In the genomic region with DNA sequence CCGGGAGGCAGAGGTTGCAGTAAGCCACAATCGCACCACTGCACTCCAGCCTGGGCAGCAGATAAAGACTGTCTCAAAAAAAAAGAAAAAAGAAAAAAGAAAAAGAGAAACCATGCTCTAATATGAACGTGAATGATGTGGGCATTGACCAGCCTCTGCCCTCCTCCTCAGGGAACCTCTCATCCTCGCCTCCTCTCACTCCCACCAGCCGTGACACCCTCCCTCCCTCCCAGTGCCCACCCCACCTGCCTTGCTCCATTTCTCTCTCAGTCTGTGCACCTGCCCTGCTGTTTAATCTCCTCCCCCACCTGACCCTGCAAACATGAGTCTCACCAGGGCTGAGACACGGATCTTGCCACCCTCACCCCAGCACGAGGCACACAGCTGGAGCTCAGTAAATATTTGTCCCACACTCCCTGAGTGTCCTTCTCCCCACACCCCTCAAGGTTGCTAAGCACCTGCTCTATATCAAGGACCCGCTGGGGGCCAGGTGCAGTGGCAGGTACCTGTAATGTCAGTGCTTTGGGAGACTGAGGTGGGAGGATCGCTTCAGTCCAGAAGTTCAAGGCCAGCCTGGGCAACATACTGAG, we compare ENCODE assay signal across 1 cellular context.
TF ChIP-seq lines count a peak whose summit lies in the region.

No MANE protein-coding gene starts in this region.

TF ChIP-seq in HepG2, 621 proteins besides CTCF, POLR2A, EP300 and RAD21:
- no peak for TF ChIP-seq ZNF30 (CRISPR knock-in tag; IDR thresholded peaks at IDR 0.05)
- TF ChIP-seq SAP130 (CRISPR knock-in tag; IDR thresholded peaks at IDR 0.05; ENCODE audit: low read depth) = 0 out of 2 replicates have a peak, but pooled peaks have one; percentile 17
- TF ChIP-seq GATAD2A (CRISPR knock-in tag; IDR thresholded peaks at IDR 0.05) = peak; percentile 40; the same call in 1 of the 2 replicates
- no peak for TF ChIP-seq ZNF253 (CRISPR knock-in tag; IDR thresholded peaks at IDR 0.05; ENCODE audit: borderline replicate concordance)
- no peak for TF ChIP-seq GZF1 (CRISPR knock-in tag; IDR thresholded peaks at IDR 0.05)
- TF ChIP-seq, protein P1, sequence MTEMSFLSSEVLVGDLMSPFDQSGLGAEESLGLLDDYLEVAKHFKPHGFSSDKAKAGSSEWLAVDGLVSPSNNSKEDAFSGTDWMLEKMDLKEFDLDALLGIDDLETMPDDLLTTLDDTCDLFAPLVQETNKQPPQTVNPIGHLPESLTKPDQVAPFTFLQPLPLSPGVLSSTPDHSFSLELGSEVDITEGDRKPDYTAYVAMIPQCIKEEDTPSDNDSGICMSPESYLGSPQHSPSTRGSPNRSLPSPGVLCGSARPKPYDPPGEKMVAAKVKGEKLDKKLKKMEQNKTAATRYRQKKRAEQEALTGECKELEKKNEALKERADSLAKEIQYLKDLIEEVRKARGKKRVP (CRISPR knock-in tag; IDR thresholded peaks at IDR 0.05) = no peak
- TF ChIP-seq, protein P2, sequence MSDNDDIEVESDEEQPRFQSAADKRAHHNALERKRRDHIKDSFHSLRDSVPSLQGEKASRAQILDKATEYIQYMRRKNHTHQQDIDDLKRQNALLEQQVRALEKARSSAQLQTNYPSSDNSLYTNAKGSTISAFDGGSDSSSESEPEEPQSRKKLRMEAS (IDR thresholded peaks at IDR 0.05) = peak; percentile 40; the same call in 1 of the 2 replicates
- no peak for TF ChIP-seq RFX5 (IDR thresholded peaks at IDR 0.05; ENCODE audit: low read depth, low read length)
- no peak for TF ChIP-seq E2F1 (CRISPR knock-in tag; IDR thresholded peaks at IDR 0.05)
- no peak for TF ChIP-seq MTF2 (CRISPR knock-in tag; IDR thresholded peaks at IDR 0.05; ENCODE audit: borderline replicate concordance)
- no peak for TF ChIP-seq HMG20A (CRISPR knock-in tag; IDR thresholded peaks at IDR 0.05; ENCODE audit: borderline replicate concordance)
- TF ChIP-seq HNF4A (CRISPR knock-in tag; IDR thresholded peaks at IDR 0.05) = peak; percentile 51
- no peak for TF ChIP-seq ZKSCAN8 (CRISPR knock-in tag; IDR thresholded peaks at IDR 0.05; ENCODE audit: borderline replicate concordance)
- TF ChIP-seq ZFP91 (CRISPR knock-in tag; IDR thresholded peaks at IDR 0.05; ENCODE audit: borderline replicate concordance) = 0 out of 2 replicates have a peak, but pooled peaks have one; percentile 10
- 0 out of 2 replicates have a peak, but pooled peaks have one; percentile 27 for TF ChIP-seq ZNF746 (CRISPR knock-in tag; IDR thresholded peaks at IDR 0.05)
- TF ChIP-seq, protein P3, sequence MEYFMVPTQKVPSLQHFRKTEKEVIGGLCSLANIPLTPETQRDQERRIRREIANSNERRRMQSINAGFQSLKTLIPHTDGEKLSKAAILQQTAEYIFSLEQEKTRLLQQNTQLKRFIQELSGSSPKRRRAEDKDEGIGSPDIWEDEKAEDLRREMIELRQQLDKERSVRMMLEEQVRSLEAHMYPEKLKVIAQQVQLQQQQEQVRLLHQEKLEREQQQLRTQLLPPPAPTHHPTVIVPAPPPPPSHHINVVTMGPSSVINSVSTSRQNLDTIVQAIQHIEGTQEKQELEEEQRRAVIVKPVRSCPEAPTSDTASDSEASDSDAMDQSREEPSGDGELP (IDR thresholded peaks at IDR 0.05; ENCODE audit: borderline replicate concordance, low read depth) = peak; percentile 28; the same call in 1 of the 2 replicates
- TF ChIP-seq ZNF256 (CRISPR knock-in tag; conservative IDR thresholded peaks at IDR 0.05) = no peak
- TF ChIP-seq RXRB (CRISPR knock-in tag; IDR thresholded peaks at IDR 0.05; ENCODE audit: borderline replicate concordance) = 0 out of 2 replicates have a peak, but pooled peaks have one; percentile 18
- TF ChIP-seq ZNF839 (CRISPR knock-in tag; IDR thresholded peaks at IDR 0.05; ENCODE audit: borderline replicate concordance) = no peak
- TF ChIP-seq NFYC (CRISPR knock-in tag; IDR thresholded peaks at IDR 0.05) = no peak
- peak; percentile 22; the same call in 1 of the 2 replicates for TF ChIP-seq ZNF687 (CRISPR knock-in tag; IDR thresholded peaks at IDR 0.05)
- TF ChIP-seq ZBTB40 (IDR thresholded peaks at IDR 0.05) = no peak
- 0 out of 2 replicates have a peak, but pooled peaks have one; percentile 33 for TF ChIP-seq ZBTB40 (CRISPR knock-in tag; IDR thresholded peaks at IDR 0.05)
- TF ChIP-seq JUN (CRISPR knock-in tag; IDR thresholded peaks at IDR 0.05) = no peak
- no peak for TF ChIP-seq MTF1 (CRISPR knock-in tag; IDR thresholded peaks at IDR 0.05)
- TF ChIP-seq NKX3-1 (CRISPR knock-in tag; IDR thresholded peaks at IDR 0.05) = no peak
- TF ChIP-seq HDAC2 (CRISPR knock-in tag; IDR thresholded peaks at IDR 0.05) = peak; percentile 12; the same call in 1 of the 2 replicates
- TF ChIP-seq, protein P4, sequence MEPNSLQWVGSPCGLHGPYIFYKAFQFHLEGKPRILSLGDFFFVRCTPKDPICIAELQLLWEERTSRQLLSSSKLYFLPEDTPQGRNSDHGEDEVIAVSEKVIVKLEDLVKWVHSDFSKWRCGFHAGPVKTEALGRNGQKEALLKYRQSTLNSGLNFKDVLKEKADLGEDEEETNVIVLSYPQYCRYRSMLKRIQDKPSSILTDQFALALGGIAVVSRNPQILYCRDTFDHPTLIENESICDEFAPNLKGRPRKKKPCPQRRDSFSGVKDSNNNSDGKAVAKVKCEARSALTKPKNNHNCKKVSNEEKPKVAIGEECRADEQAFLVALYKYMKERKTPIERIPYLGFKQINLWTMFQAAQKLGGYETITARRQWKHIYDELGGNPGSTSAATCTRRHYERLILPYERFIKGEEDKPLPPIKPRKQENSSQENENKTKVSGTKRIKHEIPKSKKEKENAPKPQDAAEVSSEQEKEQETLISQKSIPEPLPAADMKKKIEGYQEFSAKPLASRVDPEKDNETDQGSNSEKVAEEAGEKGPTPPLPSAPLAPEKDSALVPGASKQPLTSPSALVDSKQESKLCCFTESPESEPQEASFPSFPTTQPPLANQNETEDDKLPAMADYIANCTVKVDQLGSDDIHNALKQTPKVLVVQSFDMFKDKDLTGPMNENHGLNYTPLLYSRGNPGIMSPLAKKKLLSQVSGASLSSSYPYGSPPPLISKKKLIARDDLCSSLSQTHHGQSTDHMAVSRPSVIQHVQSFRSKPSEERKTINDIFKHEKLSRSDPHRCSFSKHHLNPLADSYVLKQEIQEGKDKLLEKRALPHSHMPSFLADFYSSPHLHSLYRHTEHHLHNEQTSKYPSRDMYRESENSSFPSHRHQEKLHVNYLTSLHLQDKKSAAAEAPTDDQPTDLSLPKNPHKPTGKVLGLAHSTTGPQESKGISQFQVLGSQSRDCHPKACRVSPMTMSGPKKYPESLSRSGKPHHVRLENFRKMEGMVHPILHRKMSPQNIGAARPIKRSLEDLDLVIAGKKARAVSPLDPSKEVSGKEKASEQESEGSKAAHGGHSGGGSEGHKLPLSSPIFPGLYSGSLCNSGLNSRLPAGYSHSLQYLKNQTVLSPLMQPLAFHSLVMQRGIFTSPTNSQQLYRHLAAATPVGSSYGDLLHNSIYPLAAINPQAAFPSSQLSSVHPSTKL (CRISPR knock-in tag; IDR thresholded peaks at IDR 0.05) = peak; percentile 40; the same call in 1 of the 2 replicates
TF ChIP-seq in HepG2: peak in this region for 12.
